ENCODE assay signal across 9 cellular contexts in the genomic region with DNA sequence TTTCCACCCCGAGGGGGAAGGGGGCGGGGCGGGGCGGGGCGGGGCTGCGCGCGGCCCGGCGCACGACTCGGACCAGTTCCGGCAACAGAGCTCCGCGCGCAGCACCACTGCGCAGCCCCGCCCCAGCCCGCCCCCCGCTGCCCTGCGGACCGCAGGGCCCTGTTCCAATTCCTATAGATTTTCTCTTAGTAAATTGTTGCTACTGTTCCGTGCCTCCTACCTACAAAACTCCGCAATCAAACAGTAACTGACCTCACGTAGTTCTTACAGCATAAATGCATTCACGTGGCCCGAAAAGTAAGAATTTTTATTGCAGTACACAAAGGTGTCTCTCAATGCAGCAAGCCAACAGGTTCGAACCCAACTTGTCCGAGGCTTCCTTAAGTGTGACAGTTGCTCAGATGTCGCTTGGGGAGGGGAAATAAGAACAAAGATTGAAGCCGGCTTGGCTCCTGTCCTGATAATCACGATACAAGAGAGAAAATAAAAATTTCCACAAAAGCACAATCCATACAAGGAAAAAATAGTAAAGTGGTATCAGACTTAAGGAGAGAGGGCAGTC. TPM values are rescaled to one million over a fixed set of nuclear protein-coding genes. Genes with fewer than 3 reads are reported as not detected.
DNase-seq lines count a peak whose midpoint lies in the region; ATAC-seq, FAIRE-seq and TF ChIP-seq lines count a peak whose summit lies in the region.
"Had no signal": no experiment of that assay in that cellular context is flagged by ENCODE, and none has a peak within 500 bp of the region (broad histone marks: within the 10 kb centered on the region; RNA-seq: fewer than 3 reads in every experiment).

No MANE protein-coding gene starts in this region.

- CTCF ChIA-PET in PC-3 (lab: Charles Lee), result interaction anchor here (0.5 kb wide), 1 partner anchor 15 kb away, joined by 3 read pairs; no protein-coding TSS in a partner anchor

- intact Hi-C loops in PC-3 (cut with micrococcal nuclease), result loop anchor here (10.0 kb wide), 1 partner anchor 464 kb away; no protein-coding TSS in a partner anchor
- intact Hi-C loops in breast epithelium (cut with DNase I; ENCODE audit: low total_unique reads), result no loop called here

- WGBS in small intestine, 3 donors, result 1% methylated on average over 22 to 32 of the region's 32 CpGs

- TSS peak; percentile 41 for BruUV-seq in PC-3 (replicated peaks; lab: Mats Ljungman, UMichigan)

- H3K4me2 ChIP-seq in PC-3 (ENCODE audit: low read length), result peak overlapping the region; percentile 91

- ATAC-seq in GM19467 (IDR thresholded peaks at IDR 0.05; ENCODE audit: unreplicated experiment) (peak; percentile 55), HG03460 (IDR thresholded peaks at IDR 0.05; ENCODE audit: unreplicated experiment) (peak; percentile 56), PC-3 (peak; percentile 68)

- H4K20me1 ChIP-seq in PC-3 (ENCODE audit: low read length), result no peaks in the 10 kb centered on the region

- DNase-seq in DMS 273 (lab: John Stamatoyannopoulos, UW; ENCODE audit: unreplicated experiment) (peak; percentile 94), DMS 273 treated with DMSO at 0.1 percent for 48 hours (lab: John Stamatoyannopoulos, UW) (no peak), PC-3 (peak; percentile 69), breast epithelium (ENCODE audit: low spot score in 2 of 2) (no peak), iPS-NIHi7 (ENCODE audit: extremely low spot score) (peak; percentile 86), small intestine (peak; percentile 79)

- FAIRE-seq in small intestine (lab: Jason Lieb, UNC), result no peak
- FAIRE-seq: A204.1 had no signal

- H3K79me2 ChIP-seq in PC-3 (ENCODE audit: low read length), result peaks cover 36% of the 10 kb centered on the region

- H3K4me1 ChIP-seq in PC-3 (ENCODE audit: insufficient read depth, low read length) (peaks cover 16% of the 10 kb centered on the region), breast epithelium (peaks cover 0 to 21% of the 10 kb centered on the region in 2 donors), small intestine (ENCODE audit: control insufficient read depth in 2 of 2, insufficient read depth in 1 of 2, low read depth in 1 of 2, low read length in 1 of 2) (peaks cover 0 to 2% of the 10 kb centered on the region in 2 donors)

- H3K36me3 ChIP-seq in PC-3 (ENCODE audit: low read depth, low read length), result no peaks in the 10 kb centered on the region; the same call in 1 of the 2 replicates
- no peaks in the 10 kb centered on the region for H3K36me3 ChIP-seq in breast epithelium
- H3K36me3 ChIP-seq in small intestine (ENCODE audit: control insufficient read depth in 2 of 2, insufficient read depth in 2 of 2, low read length in 2 of 2), result no peaks in the 10 kb centered on the region

- H3F3A ChIP-seq in PC-3 (ENCODE audit: low read length, unreplicated experiment), result no peaks in the 10 kb centered on the region

- TF ChIP-seq CTCF in PC-3 (conservative IDR thresholded peaks at IDR 0.05; ENCODE audit: low read depth, low read length) (no peak), breast epithelium (IDR thresholded peaks at IDR 0.05) (no peak)

- H3K27me3 ChIP-seq in PC-3 (ENCODE audit: low read length), result no peaks in the 10 kb centered on the region
- H3K27me3 ChIP-seq in breast epithelium, result no peaks in the 10 kb centered on the region
- H3K27me3 ChIP-seq in small intestine (ENCODE audit: control insufficient read depth in 2 of 2, insufficient read depth in 2 of 2, low read length in 2 of 2), result no peaks in the 10 kb centered on the region

- POLR2A ChIA-PET in PC-3 (lab: Charles Lee; ENCODE audit: unreplicated experiment), result interaction anchor here (0.6 kb wide), 2 partner anchors 51 to 211 kb away, joined by 3 to 4 read pairs; no protein-coding TSS in a partner anchor

- H2AFZ ChIP-seq in PC-3 (ENCODE audit: low read length), result peak overlapping the region; percentile 72

- no peak for TF ChIP-seq POLR2A in breast epithelium (IDR thresholded peaks at IDR 0.05)

- peak overlapping the region; percentile 70 for H3K9ac ChIP-seq in PC-3 (ENCODE audit: low read length)

- H3K27ac ChIP-seq in PC-3 (ENCODE audit: low read length) (peak overlapping the region; percentile 78), breast epithelium (peak overlapping the region; percentile 95 to 97), small intestine (ENCODE audit: low read depth in 1 of 2, low read length in 1 of 2) (peak overlapping the region; percentile 86 to 99)

- peak overlapping the region; percentile 87 for H3K4me3 ChIP-seq in PC-3 (ENCODE audit: low read length)
- H3K4me3 ChIP-seq in breast epithelium, result peak overlapping the region; percentile 72 to 82 (median 75)
- H3K4me3 ChIP-seq in small intestine (ENCODE audit: low read depth in 1 of 2, low read length in 2 of 2), result peak overlapping the region; percentile 72 to 75

- H3K9me3 ChIP-seq in PC-3 (ENCODE audit: low read length) (no peaks in the 10 kb centered on the region), breast epithelium (no peaks in the 10 kb centered on the region), small intestine (ENCODE audit: control insufficient read depth, low read depth) (no peaks in the 10 kb centered on the region)

- H3K9me2 ChIP-seq in PC-3 (replicated peaks; ENCODE audit: low read length), result no peaks in the 10 kb centered on the region

RNA-seq across cellular contexts. Expression of a gene that starts 1.2 kb away (rescaled TPM):
- total RNA-seq in PC-3 (2014; rRNA removed) (4.3 and 9.4 TPM in 2 replicates), breast epithelium (10 to 100 TPM; 30.8 to 45.8 (median 36.0) TPM)
- polyA plus RNA-seq in small intestine, result 1 to 10 TPM; 6.0 to 9.9 (median 6.2) TPM

Comparison
In these comparisons a context has a peak if more than half of its experiments do, and no peak if none do; other contexts are left out.
1. DNase-seq: peak in DMS 273 (single experiment), PC-3 (single experiment), iPS-NIHi7 (single experiment) and small intestine (single experiment); none in DMS 273 treated with DMSO at 0.1 percent for 48 hours (single experiment) and breast epithelium (0 of 2).
2. Peak in every context shown above with its lines, with median percentiles within 50 percentile points of each other: ATAC-seq, H3K27ac ChIP-seq and H3K4me3 ChIP-seq.